In the genomic region with DNA sequence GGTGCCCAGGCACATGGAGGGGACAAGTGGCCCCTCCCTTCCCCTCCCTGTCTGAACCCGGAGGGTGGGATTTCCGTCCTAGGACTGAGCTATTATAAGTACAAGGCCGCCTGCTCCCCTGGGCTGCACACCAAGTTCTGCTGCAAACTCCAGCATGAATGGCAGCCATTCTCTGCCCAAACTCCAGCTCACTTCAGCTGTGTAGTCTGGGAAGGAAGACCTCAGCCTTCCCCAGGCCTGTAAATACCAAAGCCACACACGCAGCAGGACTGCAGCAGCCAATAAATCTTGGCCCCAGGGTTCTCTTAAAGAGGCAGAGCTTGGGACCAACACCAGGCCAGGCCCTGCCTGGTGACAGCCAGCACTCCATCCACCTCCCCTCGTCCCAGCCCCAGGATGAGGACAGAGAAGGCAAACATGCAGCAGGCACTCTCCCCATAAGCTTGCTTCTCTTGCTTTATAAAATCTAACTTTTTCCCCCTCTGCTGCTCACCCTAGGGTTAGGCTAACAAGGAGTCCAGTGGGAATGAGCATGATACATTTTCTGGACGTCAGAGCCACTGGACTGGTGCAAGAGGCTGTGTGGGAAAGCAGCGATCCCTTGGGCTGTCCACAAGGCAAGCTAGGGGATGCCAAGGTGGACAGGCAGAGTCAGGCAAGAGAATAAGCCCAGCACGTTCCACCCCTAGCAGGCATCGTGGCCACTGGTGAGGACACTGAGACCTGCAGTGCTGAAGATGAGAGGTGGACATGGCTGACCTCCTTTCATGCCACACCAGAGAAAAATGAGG, we compare ENCODE assay signal across 9 cellular contexts.
DNase-seq lines count a peak whose midpoint lies in the region; ATAC-seq, FAIRE-seq and TF ChIP-seq lines count a peak whose summit lies in the region.
"Had no signal": no experiment of that assay in that cellular context is flagged by ENCODE, and none has a peak within 500 bp of the region (broad histone marks: within the 10 kb centered on the region; RNA-seq: fewer than 3 reads in every experiment).

No MANE protein-coding gene starts in this region.

- no peak overlapping the region for H3K9ac ChIP-seq in muscle layer of colon (ENCODE audit: low read length)

- ATAC-seq in upper lobe of left lung (ENCODE audit: low FRiP score in 2 of 2) (peak; percentile 15 to 64), HG03095 (IDR thresholded peaks at IDR 0.05; ENCODE audit: unreplicated experiment) (no peak)
- ATAC-seq: natural killer cell treated with Interleukin-12 subunit alpha and Interleukin-12 subunit beta and Interleukin-15 and Interleukin-18, amount 100 ng/mL, for 72 hours had no signal

- DNase-seq in SJCRH30 (peak; percentile 36 to 61), fibroblast of villous mesenchyme (ENCODE audit: low read depth) (peak; percentile 78), upper lobe of left lung (no peak), small intestine (no peak), NCI-H526 (lab: John Stamatoyannopoulos, UW) (no peak)
- DNase-seq: effector CD8-positive, alpha-beta T cell had no signal

- H3K27me3 ChIP-seq in SJCRH30 = no peaks in the 10 kb centered on the region
- H3K27me3 ChIP-seq in muscle layer of colon (ENCODE audit: control insufficient read depth in 1 of 2, insufficient read depth in 2 of 2, low read length in 2 of 2) = no peaks in the 10 kb centered on the region
- no peaks in the 10 kb centered on the region for H3K27me3 ChIP-seq in upper lobe of left lung
- H3K27me3 ChIP-seq in small intestine (ENCODE audit: control insufficient read depth in 2 of 2, insufficient read depth in 2 of 2, low read length in 2 of 2) = no peaks in the 10 kb centered on the region

- H3K36me3 ChIP-seq in SJCRH30 (no peaks in the 10 kb centered on the region), muscle layer of colon (ENCODE audit: insufficient read depth, low read length) (no peaks in the 10 kb centered on the region), upper lobe of left lung (no peaks in the 10 kb centered on the region), small intestine (ENCODE audit: control insufficient read depth in 2 of 2, insufficient read depth in 2 of 2, low read length in 2 of 2) (no peaks in the 10 kb centered on the region)

- WGBS in upper lobe of left lung, 2 donors = 73 to 76% methylated on average over 6 to 9 of the region's 9 CpGs
- 59 to 81% (median 63%) methylated on average over 9 of the region's 9 CpGs for WGBS in small intestine, 3 donors

- no peak overlapping the region for H3K27ac ChIP-seq in SJCRH30
- peak overlapping the region; percentile 70 for H3K27ac ChIP-seq in muscle layer of colon (ENCODE audit: low read depth, low read length)
- H3K27ac ChIP-seq in upper lobe of left lung = peak overlapping the region in 1 of 4 donors; percentile 16
- H3K27ac ChIP-seq in small intestine (ENCODE audit: low read depth in 1 of 2, low read length in 1 of 2) = peak overlapping the region in 1 of 2 donors; percentile 41

- TF ChIP-seq EP300 in upper lobe of left lung (IDR thresholded peaks at IDR 0.05) = no peak

- H3K9me3 ChIP-seq in SJCRH30 (replicated peaks) = no peaks in the 10 kb centered on the region
- H3K9me3 ChIP-seq in muscle layer of colon (ENCODE audit: low read length) = no peaks in the 10 kb centered on the region
- no peaks in the 10 kb centered on the region for H3K9me3 ChIP-seq in upper lobe of left lung
- H3K9me3 ChIP-seq in small intestine (ENCODE audit: control insufficient read depth, low read depth) = no peaks in the 10 kb centered on the region

- no peak overlapping the region for H3K4me3 ChIP-seq in SJCRH30
- H3K4me3 ChIP-seq in fibroblast of villous mesenchyme (ENCODE audit: low read depth, low read length) = no peak overlapping the region
- H3K4me3 ChIP-seq in muscle layer of colon (ENCODE audit: low read depth in 1 of 2, low read length in 2 of 2) = no peak overlapping the region
- no peak overlapping the region for H3K4me3 ChIP-seq in upper lobe of left lung
- H3K4me3 ChIP-seq in small intestine (ENCODE audit: low read depth in 1 of 2, low read length in 2 of 2) = no peak overlapping the region

- TF ChIP-seq POLR2A in upper lobe of left lung (IDR thresholded peaks at IDR 0.05) = no peak

- TF ChIP-seq CTCF in fibroblast of villous mesenchyme (IDR thresholded peaks at IDR 0.05; ENCODE audit: insufficient read depth, low read depth, low read length) (no peak), upper lobe of left lung (IDR thresholded peaks at IDR 0.05) (no peak)

- FAIRE-seq in small intestine (lab: Jason Lieb, UNC) = no peak

- H3K4me1 ChIP-seq in SJCRH30 (peaks cover 3% of the 10 kb centered on the region; the same call in 1 of the 2 replicates), muscle layer of colon (ENCODE audit: insufficient read depth, low read length) (peaks cover 45% of the 10 kb centered on the region), upper lobe of left lung (peaks cover 0 to 3% (median 0%) of the 10 kb centered on the region in 4 donors), small intestine (ENCODE audit: control insufficient read depth in 2 of 2, insufficient read depth in 1 of 2, low read depth in 1 of 2, low read length in 1 of 2) (peaks cover 0 to 2% of the 10 kb centered on the region in 2 donors)

Comparison
In these comparisons a context has a peak if more than half of its experiments do, and no peak if none do; other contexts are left out.
1. DNase-seq: peak in SJCRH30 (2 of 2) and fibroblast of villous mesenchyme (single experiment); none in upper lobe of left lung (0 of 2), small intestine (single experiment) and NCI-H526 (0 of 2).